18 cellular contexts compared by ENCODE assay signal in genomic region chr9:120857902-120858301, GRCh38. TPM values are rescaled to one million over a fixed set of nuclear protein-coding genes. Genes with fewer than 3 reads are reported as not detected.
DNase-seq lines count a peak whose midpoint lies in the region; ATAC-seq and TF ChIP-seq lines count a peak whose summit lies in the region.
"Had no signal": no experiment of that assay in that cellular context is flagged by ENCODE, and none has a peak within 500 bp of the region (broad histone marks: within the 10 kb centered on the region; RNA-seq: fewer than 3 reads in every experiment).

No MANE protein-coding gene starts in this region.

- no peak overlapping the region for H3K4me3 Mint-ChIP-seq in activated CD4-positive, alpha-beta T cell treated with anti-CD3 and anti-CD28 coated beads for 36 hours
- H3K4me3 Mint-ChIP-seq in stimulated activated naive CD8-positive, alpha-beta T cell treated with anti-CD3 and anti-CD28 coated beads, Interleukin-15, amount 100 ng/mL, for 72 hours: no peak overlapping the region
- H3K4me3 Mint-ChIP-seq: CD8-positive, alpha-beta memory T cell had no signal

- H3K4me1 ChIP-seq in tibial artery: no peaks in the 10 kb centered on the region
- H3K4me1 ChIP-seq: BE2C had no signal

- no peaks in the 10 kb centered on the region for H3K27me3 ChIP-seq in tibial artery
- H3K27me3 ChIP-seq: BE2C had no signal

- H3K9me3 Mint-ChIP-seq in activated CD4-positive, alpha-beta T cell treated with anti-CD3 and anti-CD28 coated beads for 36 hours (ENCODE audit: low read depth): no peaks in the 10 kb centered on the region
- no peaks in the 10 kb centered on the region for H3K9me3 Mint-ChIP-seq in stimulated activated naive CD8-positive, alpha-beta T cell treated with anti-CD3 and anti-CD28 coated beads, Interleukin-15, amount 100 ng/mL, for 72 hours
- H3K9me3 Mint-ChIP-seq: CD8-positive, alpha-beta memory T cell had no signal

- H3K27ac Mint-ChIP-seq in activated CD4-positive, alpha-beta T cell treated with anti-CD3 and anti-CD28 coated beads for 36 hours: peak overlapping the region; percentile 51
- peak overlapping the region in 1 of 2 donors; percentile 83 for H3K27ac Mint-ChIP-seq in stimulated activated naive CD8-positive, alpha-beta T cell treated with anti-CD3 and anti-CD28 coated beads, Interleukin-15, amount 100 ng/mL, for 72 hours

- ATAC-seq in activated CD4-positive, alpha-beta T cell treated with anti-CD3 and anti-CD28 coated beads for 36 hours: no peak
- ATAC-seq in stimulated activated naive CD8-positive, alpha-beta T cell treated with anti-CD3 and anti-CD28 coated beads, Interleukin-15, amount 100 ng/mL, for 72 hours: peak; percentile 34
- no peak for ATAC-seq in stimulated activated naive CD8-positive, alpha-beta T cell treated with anti-CD3 and anti-CD28 coated beads, Interleukin-15, Interleukin-2, amounts not matched to agents 100 U/mL and 50 U/mL, for 24 hours
- ATAC-seq in left colon: peak; percentile 6
- ATAC-seq: HepG2 had no signal

- H3K36me3 Mint-ChIP-seq in activated CD4-positive, alpha-beta T cell treated with anti-CD3 and anti-CD28 coated beads for 36 hours (ENCODE audit: low read depth): peaks cover 68% of the 10 kb centered on the region

- CTCF ChIA-PET in activated CD4-positive, alpha-beta T cell treated with anti-CD3 and anti-CD28 coated beads for 36 hours (lab: Charles Lee): interaction anchor here (0.6 kb wide), 1 partner anchor 68 kb away, joined by 4 read pairs; no protein-coding TSS in a partner anchor
- CTCF ChIA-PET in GM10248 (lab: Yijun Ruan, JAX): interaction anchor here (1.3 kb wide), 1 partner anchor 10 kb away, joined by 3 read pairs; no protein-coding TSS in a partner anchor

- POLR2A ChIA-PET in activated CD4-positive, alpha-beta T cell treated with anti-CD3 and anti-CD28 coated beads for 36 hours (lab: Charles Lee): interaction anchor here (0.7 to 1.3 kb wide), 3 partner anchors 10 to 42 kb away, joined by 3 read pairs; no protein-coding TSS in a partner anchor
- POLR2A ChIA-PET in GM10248 (lab: Yijun Ruan, JAX): no interaction called here

- H3K9me3 ChIP-seq in tibial artery: no peaks in the 10 kb centered on the region
- H3K9me3 ChIP-seq: BE2C had no signal

- peaks cover 44 to 83% (median 59%) of the 10 kb centered on the region in 3 donors for H3K36me3 ChIP-seq in tibial artery

- intact Hi-C loops in activated CD4-positive, alpha-beta T cell treated with anti-CD3 and anti-CD28 coated beads for 36 hours (cut with DNase I, micrococcal nuclease): no loop called here
- intact Hi-C loops in left colon (cut with DNase I, micrococcal nuclease) (no loop called here), tibial artery (cut with DNase I; ENCODE audit: low total_unique reads) (no loop called here)

- no peaks in the 10 kb centered on the region for H3K27me3 Mint-ChIP-seq in activated CD4-positive, alpha-beta T cell treated with anti-CD3 and anti-CD28 coated beads for 36 hours
- H3K27me3 Mint-ChIP-seq in stimulated activated naive CD8-positive, alpha-beta T cell treated with anti-CD3 and anti-CD28 coated beads, Interleukin-15, amount 100 ng/mL, for 72 hours: no peaks in the 10 kb centered on the region
- H3K27me3 Mint-ChIP-seq: CD8-positive, alpha-beta memory T cell had no signal

- H3K4me3 ChIP-seq in tibial artery: no peak overlapping the region

- H3K27ac ChIP-seq in tibial artery: no peak overlapping the region
- H3K27ac ChIP-seq: 22Rv1, KMS-11 had no signal

- H3K4me1 Mint-ChIP-seq in activated CD4-positive, alpha-beta T cell treated with anti-CD3 and anti-CD28 coated beads for 36 hours: peaks cover 12% of the 10 kb centered on the region
- peaks cover 69% of the 10 kb centered on the region for H3K4me1 Mint-ChIP-seq in stimulated activated naive CD8-positive, alpha-beta T cell treated with anti-CD3 and anti-CD28 coated beads, Interleukin-15, amount 100 ng/mL, for 72 hours

- DNase-seq in activated CD4-positive, alpha-beta T cell treated with anti-CD3 and anti-CD28 coated beads for 36 hours: no peak
- DNase-seq in activated CD4-positive, alpha-beta T cell treated with anti-CD3 and anti-CD28 coated beads for 1 hour: no peak
- no peak for DNase-seq in stimulated activated naive CD8-positive, alpha-beta T cell treated with anti-CD3 and anti-CD28 coated beads, Interleukin-15, amount 100 ng/mL, for 72 hours
- no peak for DNase-seq in stimulated activated naive CD8-positive, alpha-beta T cell treated with anti-CD3 and anti-CD28 coated beads, Interleukin-15, Interleukin-2, amounts not matched to agents 100 U/mL and 50 U/mL, for 24 hours
- DNase-seq in left colon: no peak
- DNase-seq in tibial artery: no peak
- no peak for DNase-seq in GM10248 (ENCODE audit: extremely low spot score)
- no peak for DNase-seq in DMS 273 (lab: John Stamatoyannopoulos, UW; ENCODE audit: unreplicated experiment)
- DNase-seq: BE2C; CD8-positive, alpha-beta memory T cell; DMS 273 treated with DMSO at 0.1 percent for 48 hours; EL; NCI-H1436; NCI-H2171; OCI-M1 had no signal

- no peak for TF ChIP-seq CTCF in tibial artery (IDR thresholded peaks at IDR 0.05)
- no peak for TF ChIP-seq CTCF in GM10248 (IDR thresholded peaks at IDR 0.05; ENCODE audit: control extremely low read depth, extremely low read depth, low read depth, missing control alignments)

RNA-seq across cellular contexts. Expression of gene PSMD5, which starts 15.2 kb away (rescaled TPM):
- total RNA-seq in activated CD4-positive, alpha-beta T cell treated with anti-CD3 and anti-CD28 coated beads for 36 hours: 10 to 100 TPM; 53.5 to 58.3 TPM
- 10 to 100 TPM; 33.4 to 36.9 TPM for total RNA-seq in left colon

RNA-seq across cellular contexts. Expression of gene PHF19, which starts 19.1 kb away (rescaled TPM):
- 100 to 1,000 TPM; 168 to 169 TPM for total RNA-seq in activated CD4-positive, alpha-beta T cell treated with anti-CD3 and anti-CD28 coated beads for 36 hours
- 10 to 100 TPM; 11.6 to 14.5 TPM for total RNA-seq in left colon

Comparison
In these comparisons a context has a peak if more than half of its experiments do, and no peak if none do; other contexts are left out.
1. ATAC-seq: peak in stimulated activated naive CD8-positive, alpha-beta T cell treated with anti-CD3 and anti-CD28 coated beads, Interleukin-15, amount 100 ng/mL, for 72 hours (single experiment) and left colon (single experiment); none in activated CD4-positive, alpha-beta T cell treated with anti-CD3 and anti-CD28 coated beads for 36 hours (single experiment) and stimulated activated naive CD8-positive, alpha-beta T cell treated with anti-CD3 and anti-CD28 coated beads, Interleukin-15, Interleukin-2, amounts not matched to agents 100 U/mL and 50 U/mL, for 24 hours (single experiment).
2. RNA of gene PHF19, which starts 19.1 kb away (total RNA-seq): 168 to 169 TPM in activated CD4-positive, alpha-beta T cell treated with anti-CD3 and anti-CD28 coated beads for 36 hours; 11.6 to 14.5 TPM in left colon; every median in the first group is over 10 times any median in the second.